8 cellular contexts compared by ENCODE assay signal in genomic region chr11:19938051-19938856, GRCh38.
DNase-seq lines count a peak whose midpoint lies in the region; ATAC-seq, FAIRE-seq and TF ChIP-seq lines count a peak whose summit lies in the region.

No MANE protein-coding gene starts in this region.

- H3K4me1 Mint-ChIP-seq in Calu3 (ENCODE audit: low read depth, unreplicated experiment), result peaks cover 29% of the 10 kb centered on the region

- peak overlapping the region; percentile 16 for H3K27ac Mint-ChIP-seq in Calu3 (ENCODE audit: unreplicated experiment)

- H3K27ac ChIP-seq in RWPE1, result no peak overlapping the region
- H3K27ac ChIP-seq in upper lobe of left lung, result no peak overlapping the region

- DNase-seq in Calu3 (peak; percentile 74), GM19239 (ENCODE audit: insufficient read length, low spot score) (peak; percentile 61), RWPE1 (ENCODE audit: low spot score) (peak; percentile 64), choroid plexus epithelial cell (ENCODE audit: low read depth) (peak; percentile 80), lung microvascular endothelial cell (ENCODE audit: low read depth in 2 of 2) (peak; percentile 70 to 78), upper lobe of left lung (peak in 1 of 2 donors; percentile 41)

- peak; percentile 78 for ATAC-seq in HG03442 (IDR thresholded peaks at IDR 0.05; ENCODE audit: unreplicated experiment)
- ATAC-seq in upper lobe of left lung (ENCODE audit: low FRiP score in 2 of 2), result peak; percentile 62 to 66
- no peak for ATAC-seq in HG03159 (IDR thresholded peaks at IDR 0.05; ENCODE audit: unreplicated experiment)

- H3K9me3 ChIP-seq in upper lobe of left lung, result no peaks in the 10 kb centered on the region

- intact Hi-C loops in Calu3 (cut with micrococcal nuclease; ENCODE audit: unreplicated experiment), result loop anchor here (2.0 to 5.0 kb wide), 2 partner anchors 174 to 195 kb away; no protein-coding TSS in a partner anchor

- BruUV-seq in Calu3 (replicated peaks; lab: Mats Ljungman, UMichigan), result no TSS peak

- TF ChIP-seq POLR2A in upper lobe of left lung (IDR thresholded peaks at IDR 0.05), result no peak

- no peaks in the 10 kb centered on the region for H3K27me3 Mint-ChIP-seq in Calu3 (ENCODE audit: unreplicated experiment)

- H3K4me3 Mint-ChIP-seq in Calu3 (ENCODE audit: low read depth, unreplicated experiment), result no peak overlapping the region

- POLR2A ChIA-PET in RWPE1 (lab: Yijun Ruan, JAX; ENCODE audit: low non-redundant PET), result no interaction called here

- TF ChIP-seq CTCF in Calu3 (IDR thresholded peaks at IDR 0.05; ENCODE audit: unreplicated experiment) (peak; percentile 78), RWPE1 (conservative IDR thresholded peaks at IDR 0.05; ENCODE audit: low read depth) (peak; percentile 76), choroid plexus epithelial cell (conservative IDR thresholded peaks at IDR 0.05; ENCODE audit: low read depth, low read length) (peak; percentile 97), upper lobe of left lung (IDR thresholded peaks at IDR 0.05) (peak in 5 of 6 experiments; percentile 45 to 83 (median 63))

- no peaks in the 10 kb centered on the region for H3K36me3 Mint-ChIP-seq in Calu3 (ENCODE audit: insufficient read depth, unreplicated experiment)

- no peaks in the 10 kb centered on the region for H3K4me1 ChIP-seq in upper lobe of left lung

- H3K36me3 ChIP-seq in upper lobe of left lung, result peaks cover 0 to 32% (median 19%) of the 10 kb centered on the region in 4 donors

- H3K4me3 ChIP-seq in choroid plexus epithelial cell (ENCODE audit: low read depth, low read length), result no peak overlapping the region
- no peak overlapping the region for H3K4me3 ChIP-seq in upper lobe of left lung

- WGBS in upper lobe of left lung, 2 donors, result 59 to 60% methylated on average over 10 of the region's 10 CpGs

- no peaks in the 10 kb centered on the region for H3K9me3 Mint-ChIP-seq in Calu3 (ENCODE audit: low read depth, unreplicated experiment)

- CTCF ChIA-PET in Calu3 (lab: Charles Lee), result interaction anchor here (0.8 to 1.9 kb wide), 8 partner anchors 15 to 422 kb away, joined by 3 to 25 read pairs (median 8); no protein-coding TSS in a partner anchor
- CTCF ChIA-PET in RWPE1 (lab: Yijun Ruan, JAX), result interaction anchor here (0.5 to 1.3 kb wide), 4 partner anchors 35 to 191 kb away, joined by 3 to 7 read pairs (median 4); no protein-coding TSS in a partner anchor

- peak; percentile 76 for FAIRE-seq in GM19239 (lab: Jason Lieb, UNC)

- TF ChIP-seq EP300 in upper lobe of left lung (IDR thresholded peaks at IDR 0.05), result no peak

- no peaks in the 10 kb centered on the region for H3K27me3 ChIP-seq in upper lobe of left lung
